9 cellular contexts compared by ENCODE assay signal in the genomic region with DNA sequence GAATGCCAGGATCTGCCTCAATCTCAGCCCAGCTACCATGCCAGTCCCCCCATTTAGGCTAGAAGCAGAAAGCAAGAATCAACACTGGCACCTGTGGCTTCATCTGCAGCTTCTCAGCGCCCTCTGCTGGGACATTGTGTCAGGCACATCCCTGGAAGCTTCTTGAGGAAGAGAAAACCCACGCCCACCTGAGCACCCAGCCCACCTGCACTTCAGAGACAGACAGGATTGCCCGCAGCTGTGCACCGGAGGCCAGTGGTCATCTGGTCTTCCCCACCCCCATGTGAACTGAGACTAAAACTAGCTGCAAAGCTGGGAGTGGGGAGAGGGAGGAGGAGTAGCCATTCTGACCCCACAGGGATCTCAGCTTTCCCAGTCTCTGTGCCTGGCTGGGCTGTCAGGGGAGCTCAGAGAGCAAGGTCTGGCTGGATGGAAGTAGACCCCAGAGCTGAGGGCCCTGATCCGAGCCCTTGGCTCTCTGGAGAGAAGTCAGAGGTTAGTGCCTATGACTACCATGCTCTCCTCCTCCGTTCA.
A peak's percentile ranks its signal among the peaks of the same experiment; 100 is the strongest.
DNase-seq lines count a peak whose midpoint lies in the region; ATAC-seq and TF ChIP-seq lines count a peak whose summit lies in the region.
"Had no signal": no experiment of that assay in that cellular context is flagged by ENCODE, and none has a peak within 500 bp of the region (broad histone marks: within the 10 kb centered on the region; RNA-seq: fewer than 3 reads in every experiment).

No MANE protein-coding gene starts in this region.

- intact Hi-C loops in activated CD4-positive, alpha-beta memory T cell treated with anti-CD3 and anti-CD28 coated beads for 36 hours (cut with micrococcal nuclease) = no loop called here
- intact Hi-C loops in naive thymus-derived CD4-positive, alpha-beta T cell (cut with micrococcal nuclease) = loop anchor here (1.0 to 5.0 kb wide), 2 partner anchors 443 to 467 kb away; no protein-coding TSS in a partner anchor

- H3K27ac ChIP-seq in endodermal cell (ENCODE audit: low read depth, low read length) = no peak overlapping the region
- H3K27ac ChIP-seq in naive thymus-derived CD4-positive, alpha-beta T cell (ENCODE audit: low read depth, low read length) = no peak overlapping the region

- no peaks in the 10 kb centered on the region for H3K4me1 Mint-ChIP-seq in activated CD4-positive, alpha-beta memory T cell treated with anti-CD3 and anti-CD28 coated beads for 36 hours (ENCODE audit: low read depth)
- peaks cover 12% of the 10 kb centered on the region for H3K4me1 Mint-ChIP-seq in endodermal cell
- peaks cover 0 to 6% (median 0%) of the 10 kb centered on the region in 7 donors for H3K4me1 Mint-ChIP-seq in naive thymus-derived CD4-positive, alpha-beta T cell

- TF ChIP-seq POLR2A in GM18505 (IDR thresholded peaks at IDR 0.05; ENCODE audit: borderline replicate concordance, extremely low read depth, insufficient read depth, insufficient read length) (no peak), NB4 (IDR thresholded peaks at IDR 0.05; ENCODE audit: extremely low read depth, insufficient read length) (no peak)

- H3K4me1 ChIP-seq in endodermal cell (ENCODE audit: control insufficient read depth, insufficient read depth, low read length) = no peaks in the 10 kb centered on the region
- no peaks in the 10 kb centered on the region for H3K4me1 ChIP-seq in naive thymus-derived CD4-positive, alpha-beta T cell (ENCODE audit: control insufficient read depth in 2 of 2, insufficient read depth in 2 of 2, low read length in 2 of 2)

- POLR2A ChIA-PET in activated CD4-positive, alpha-beta memory T cell treated with anti-CD3 and anti-CD28 coated beads for 36 hours (lab: Charles Lee) = no interaction called here
- POLR2A ChIA-PET in naive thymus-derived CD4-positive, alpha-beta T cell (lab: Charles Lee) = no interaction called here

- H3K4me3 ChIP-seq in AG10803 (ENCODE audit: low read length) (no peak overlapping the region), NB4 (ENCODE audit: low read depth, low read length) (no peak overlapping the region), endodermal cell (ENCODE audit: low read length) (no peak overlapping the region)
- H3K4me3 ChIP-seq in naive thymus-derived CD4-positive, alpha-beta T cell (ENCODE audit: low read length) = no peak overlapping the region

- peak; percentile 50 for DNase-seq in AG10803 (ENCODE audit: low read depth)
- peak; percentile 67 for DNase-seq in NB4 (ENCODE audit: low read depth)
- DNase-seq in activated CD4-positive, alpha-beta memory T cell treated with anti-CD3 and anti-CD28 coated beads for 36 hours = peak; percentile 65
- peak; percentile 95 for DNase-seq in endodermal cell
- peak in 6 of 9 donors; percentile 12 to 32 (median 14) for DNase-seq in naive thymus-derived CD4-positive, alpha-beta T cell
- DNase-seq in superior temporal gyrus (ENCODE audit: extremely low spot score) = peak; percentile 84
- DNase-seq in amniotic stem cell (lab: John Stamatoyannopoulos, UW) = no peak

- 36 to 48% methylated on average over 3 to 6 of the region's 6 CpGs for WGBS in endodermal cell (ENCODE audit: insufficient coverage in 1 of 2, insufficient read length in 1 of 2), 2 experiments

- no peaks in the 10 kb centered on the region for H3K36me3 Mint-ChIP-seq in activated CD4-positive, alpha-beta memory T cell treated with anti-CD3 and anti-CD28 coated beads for 36 hours
- H3K36me3 Mint-ChIP-seq in endodermal cell (ENCODE audit: low read depth) = no peaks in the 10 kb centered on the region
- no peaks in the 10 kb centered on the region for H3K36me3 Mint-ChIP-seq in naive thymus-derived CD4-positive, alpha-beta T cell

- H3K36me3 ChIP-seq in endodermal cell (ENCODE audit: control insufficient read depth, insufficient read depth, low read length) = no peaks in the 10 kb centered on the region
- no peaks in the 10 kb centered on the region for H3K36me3 ChIP-seq in naive thymus-derived CD4-positive, alpha-beta T cell (ENCODE audit: control insufficient read depth in 2 of 3, insufficient read depth in 3 of 3, low read length in 3 of 3)

- H3K27ac Mint-ChIP-seq in activated CD4-positive, alpha-beta memory T cell treated with anti-CD3 and anti-CD28 coated beads for 36 hours = no peak overlapping the region
- H3K27ac Mint-ChIP-seq in endodermal cell = no peak overlapping the region
- peak overlapping the region in 1 of 9 donors; percentile 51 for H3K27ac Mint-ChIP-seq in naive thymus-derived CD4-positive, alpha-beta T cell

- ATAC-seq in GM18505 (IDR thresholded peaks at IDR 0.05; ENCODE audit: unreplicated experiment) = peak; percentile 58
- peak; percentile 38 for ATAC-seq in naive thymus-derived CD4-positive, alpha-beta T cell
- ATAC-seq: left colon had no signal

- CTCF ChIA-PET in activated CD4-positive, alpha-beta memory T cell treated with anti-CD3 and anti-CD28 coated beads for 36 hours (lab: Charles Lee) = interaction anchor here (0.5 to 4.0 kb wide), 13 partner anchors 9 to 1460 kb away, joined by 3 to 17 read pairs (median 4); no protein-coding TSS in a partner anchor
- CTCF ChIA-PET in naive thymus-derived CD4-positive, alpha-beta T cell (lab: Charles Lee) = interaction anchor here (0.6 kb wide), 1 partner anchor 319 kb away, joined by 3 read pairs; no protein-coding TSS in a partner anchor

- TF ChIP-seq CTCF in AG10803 (conservative IDR thresholded peaks at IDR 0.05; ENCODE audit: low read length) = peak; percentile 82
- TF ChIP-seq CTCF in NB4 (IDR thresholded peaks at IDR 0.05; ENCODE audit: low read depth, low read length) = peak; percentile 90
- peak; percentile 88 for TF ChIP-seq CTCF in endodermal cell (conservative IDR thresholded peaks at IDR 0.05)

- no peaks in the 10 kb centered on the region for H3K9me3 ChIP-seq in endodermal cell (ENCODE audit: control insufficient read depth, low read length)
- no peaks in the 10 kb centered on the region for H3K9me3 ChIP-seq in naive thymus-derived CD4-positive, alpha-beta T cell (ENCODE audit: control insufficient read depth in 2 of 3, low read length in 3 of 3)

- H3K9ac ChIP-seq in endodermal cell (ENCODE audit: extremely low read depth, low read length, poor library complexity, severe bottlenecking) = no peak overlapping the region

- H3K27me3 ChIP-seq in endodermal cell (ENCODE audit: control insufficient read depth, insufficient read depth, low read length, poor library complexity, severe bottlenecking) = peaks cover 12% of the 10 kb centered on the region
- H3K27me3 ChIP-seq in naive thymus-derived CD4-positive, alpha-beta T cell (ENCODE audit: control insufficient read depth in 2 of 2, insufficient read depth in 2 of 2, low read length in 2 of 2) = no peaks in the 10 kb centered on the region

- no peaks in the 10 kb centered on the region for H3K9me3 Mint-ChIP-seq in activated CD4-positive, alpha-beta memory T cell treated with anti-CD3 and anti-CD28 coated beads for 36 hours
- no peaks in the 10 kb centered on the region for H3K9me3 Mint-ChIP-seq in endodermal cell
- no peaks in the 10 kb centered on the region for H3K9me3 Mint-ChIP-seq in naive thymus-derived CD4-positive, alpha-beta T cell

- no peak overlapping the region for H3K4me3 Mint-ChIP-seq in activated CD4-positive, alpha-beta memory T cell treated with anti-CD3 and anti-CD28 coated beads for 36 hours
- no peak overlapping the region for H3K4me3 Mint-ChIP-seq in endodermal cell
- no peak overlapping the region for H3K4me3 Mint-ChIP-seq in naive thymus-derived CD4-positive, alpha-beta T cell

- peaks cover 19% of the 10 kb centered on the region for H3K27me3 Mint-ChIP-seq in activated CD4-positive, alpha-beta memory T cell treated with anti-CD3 and anti-CD28 coated beads for 36 hours
- H3K27me3 Mint-ChIP-seq in endodermal cell (ENCODE audit: insufficient read depth) = peaks cover 12% of the 10 kb centered on the region
- peaks cover 7 to 43% (median 15%) of the 10 kb centered on the region in 5 donors for H3K27me3 Mint-ChIP-seq in naive thymus-derived CD4-positive, alpha-beta T cell
